ENCODE assay signal across 7 cellular contexts in the genomic region with DNA sequence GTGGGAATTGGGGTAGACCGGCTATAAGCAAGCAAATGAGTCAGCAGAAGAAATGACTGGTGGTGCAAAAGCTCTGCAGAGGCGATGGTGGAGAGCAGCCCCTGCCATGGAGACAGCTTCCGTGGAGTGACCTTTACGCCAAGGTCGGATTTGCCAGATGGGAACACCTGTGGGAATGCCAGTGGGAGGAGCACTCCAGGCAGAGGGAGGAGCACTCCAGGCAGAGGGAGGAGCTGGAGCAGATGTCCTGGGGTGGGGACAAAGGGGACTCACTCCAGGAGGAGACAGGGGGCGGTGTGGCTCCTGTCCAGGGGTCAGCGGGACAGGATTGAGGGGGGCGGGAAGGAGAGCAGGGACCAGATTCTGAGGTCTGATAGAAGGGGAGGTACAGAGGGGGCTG.
"Had no signal": no experiment of that assay in that cellular context is flagged by ENCODE, and none has a peak within 500 bp of the region (broad histone marks: within the 10 kb centered on the region; RNA-seq: fewer than 3 reads in every experiment).

No MANE protein-coding gene starts in this region.

- H3K9me3 Mint-ChIP-seq: H9 had no signal

- ATAC-seq: GM23338 had no signal

- H3K27ac ChIP-seq: HL-60 had no signal

- H2AFZ ChIP-seq: GM23338 had no signal

- H3K4me1 Mint-ChIP-seq: GM23338, H9 had no signal

- H3K27ac Mint-ChIP-seq: GM23338 had no signal

- H3K4me3 Mint-ChIP-seq: GM23338, H9 had no signal

- DNase-seq: H9, HCEC 1CT, KBM-7 had no signal

- FAIRE-seq: H1, H54 had no signal

- H3K4me3 ChIP-seq: GM23338 had no signal

- H3K4me2 ChIP-seq: GM23338 had no signal
